1 cellular context compared by ENCODE assay signal in the genomic region with DNA sequence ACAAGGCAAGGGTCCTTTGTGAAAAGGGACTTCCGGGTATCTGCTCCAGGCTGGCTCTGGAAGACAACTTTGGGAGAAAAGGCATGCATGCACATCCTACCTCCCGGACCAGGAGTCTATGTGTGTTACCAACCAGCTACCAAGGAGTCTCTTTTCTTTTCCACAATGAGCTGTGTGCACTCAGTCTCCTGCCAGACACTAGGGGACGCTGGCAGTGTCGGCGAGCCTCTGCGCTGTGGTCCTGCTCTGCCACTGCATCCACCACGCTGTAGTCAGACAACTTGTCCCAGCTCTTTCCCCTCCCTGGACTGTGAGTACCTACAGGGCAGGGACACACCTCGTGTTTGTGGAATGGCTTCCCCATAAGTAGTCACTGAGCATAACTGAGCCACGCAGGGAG.
TF ChIP-seq lines count a peak whose summit lies in the region.

No MANE protein-coding gene starts in this region.

TF ChIP-seq in HepG2, 621 proteins besides CTCF, POLR2A, EP300 and RAD21 (continued from another document and continues in another):
- no peak for TF ChIP-seq TRIM22 (IDR thresholded peaks at IDR 0.05)
- TF ChIP-seq MTERF4 (CRISPR knock-in tag; IDR thresholded peaks at IDR 0.05) = 0 out of 2 replicates have a peak, but pooled peaks have one; percentile 36
- no peak for TF ChIP-seq MXI1 (IDR thresholded peaks at IDR 0.05; ENCODE audit: borderline replicate concordance, low read depth, low read length)
- TF ChIP-seq ZNF768 (CRISPR knock-in tag; IDR thresholded peaks at IDR 0.05) = peak; percentile 27; the same call in 1 of the 2 replicates
- TF ChIP-seq ARID4A (CRISPR knock-in tag; IDR thresholded peaks at IDR 0.05; ENCODE audit: borderline replicate concordance) = no peak; the same call in 1 of the 2 replicates
- TF ChIP-seq, protein P1, sequence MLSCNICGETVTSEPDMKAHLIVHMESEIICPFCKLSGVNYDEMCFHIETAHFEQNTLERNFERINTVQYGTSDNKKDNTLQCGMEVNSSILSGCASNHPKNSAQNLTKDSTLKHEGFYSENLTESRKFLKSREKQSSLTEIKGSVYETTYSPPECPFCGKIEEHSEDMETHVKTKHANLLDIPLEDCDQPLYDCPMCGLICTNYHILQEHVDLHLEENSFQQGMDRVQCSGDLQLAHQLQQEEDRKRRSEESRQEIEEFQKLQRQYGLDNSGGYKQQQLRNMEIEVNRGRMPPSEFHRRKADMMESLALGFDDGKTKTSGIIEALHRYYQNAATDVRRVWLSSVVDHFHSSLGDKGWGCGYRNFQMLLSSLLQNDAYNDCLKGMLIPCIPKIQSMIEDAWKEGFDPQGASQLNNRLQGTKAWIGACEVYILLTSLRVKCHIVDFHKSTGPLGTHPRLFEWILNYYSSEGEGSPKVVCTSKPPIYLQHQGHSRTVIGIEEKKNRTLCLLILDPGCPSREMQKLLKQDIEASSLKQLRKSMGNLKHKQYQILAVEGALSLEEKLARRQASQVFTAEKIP (CRISPR knock-in tag; IDR thresholded peaks at IDR 0.05; ENCODE audit: borderline replicate concordance) = no peak
- TF ChIP-seq BRCA1 (CRISPR knock-in tag; IDR thresholded peaks at IDR 0.05) = 0 out of 2 replicates have a peak, but pooled peaks have one; percentile 33
- no peak for TF ChIP-seq ZBTB38 (CRISPR knock-in tag; IDR thresholded peaks at IDR 0.05)
- TF ChIP-seq SP1 (IDR thresholded peaks at IDR 0.05) = no peak
- TF ChIP-seq SP1 (CRISPR knock-in tag; IDR thresholded peaks at IDR 0.05) = no peak
- TF ChIP-seq ZNF512B (CRISPR knock-in tag; IDR thresholded peaks at IDR 0.05; ENCODE audit: borderline replicate concordance) = no peak
- peak; percentile 53 for TF ChIP-seq GATAD2A (CRISPR knock-in tag; IDR thresholded peaks at IDR 0.05)
- no peak for TF ChIP-seq FOXM1 (CRISPR knock-in tag; IDR thresholded peaks at IDR 0.05)
- TF ChIP-seq SMC3 (IDR thresholded peaks at IDR 0.05; ENCODE audit: low read length) = peak; percentile 80
- TF ChIP-seq ZNF543 (CRISPR knock-in tag; IDR thresholded peaks at IDR 0.05) = no peak
- TF ChIP-seq, protein P2, sequence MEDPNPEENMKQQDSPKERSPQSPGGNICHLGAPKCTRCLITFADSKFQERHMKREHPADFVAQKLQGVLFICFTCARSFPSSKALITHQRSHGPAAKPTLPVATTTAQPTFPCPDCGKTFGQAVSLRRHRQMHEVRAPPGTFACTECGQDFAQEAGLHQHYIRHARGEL (CRISPR knock-in tag; IDR thresholded peaks at IDR 0.05) = no peak
- peak; percentile 42; the same call in 1 of the 2 replicates for TF ChIP-seq ZNF205 (CRISPR knock-in tag; IDR thresholded peaks at IDR 0.05)
- no peak for TF ChIP-seq PCBP2 (optimal IDR thresholded peaks at IDR 0.05; ENCODE audit: low read depth, low read length, poor library complexity, severe bottlenecking)
- 0 out of 2 replicates have a peak, but pooled peaks have one; percentile 11 for TF ChIP-seq BCL6 (CRISPR knock-in tag; IDR thresholded peaks at IDR 0.05)
- 0 out of 2 replicates have a peak, but pooled peaks have one; percentile 38 for TF ChIP-seq IRF2 (CRISPR knock-in tag; IDR thresholded peaks at IDR 0.05)
- peak; percentile 68 for TF ChIP-seq STAG1 (CRISPR knock-in tag; IDR thresholded peaks at IDR 0.05)
- TF ChIP-seq, protein P3, sequence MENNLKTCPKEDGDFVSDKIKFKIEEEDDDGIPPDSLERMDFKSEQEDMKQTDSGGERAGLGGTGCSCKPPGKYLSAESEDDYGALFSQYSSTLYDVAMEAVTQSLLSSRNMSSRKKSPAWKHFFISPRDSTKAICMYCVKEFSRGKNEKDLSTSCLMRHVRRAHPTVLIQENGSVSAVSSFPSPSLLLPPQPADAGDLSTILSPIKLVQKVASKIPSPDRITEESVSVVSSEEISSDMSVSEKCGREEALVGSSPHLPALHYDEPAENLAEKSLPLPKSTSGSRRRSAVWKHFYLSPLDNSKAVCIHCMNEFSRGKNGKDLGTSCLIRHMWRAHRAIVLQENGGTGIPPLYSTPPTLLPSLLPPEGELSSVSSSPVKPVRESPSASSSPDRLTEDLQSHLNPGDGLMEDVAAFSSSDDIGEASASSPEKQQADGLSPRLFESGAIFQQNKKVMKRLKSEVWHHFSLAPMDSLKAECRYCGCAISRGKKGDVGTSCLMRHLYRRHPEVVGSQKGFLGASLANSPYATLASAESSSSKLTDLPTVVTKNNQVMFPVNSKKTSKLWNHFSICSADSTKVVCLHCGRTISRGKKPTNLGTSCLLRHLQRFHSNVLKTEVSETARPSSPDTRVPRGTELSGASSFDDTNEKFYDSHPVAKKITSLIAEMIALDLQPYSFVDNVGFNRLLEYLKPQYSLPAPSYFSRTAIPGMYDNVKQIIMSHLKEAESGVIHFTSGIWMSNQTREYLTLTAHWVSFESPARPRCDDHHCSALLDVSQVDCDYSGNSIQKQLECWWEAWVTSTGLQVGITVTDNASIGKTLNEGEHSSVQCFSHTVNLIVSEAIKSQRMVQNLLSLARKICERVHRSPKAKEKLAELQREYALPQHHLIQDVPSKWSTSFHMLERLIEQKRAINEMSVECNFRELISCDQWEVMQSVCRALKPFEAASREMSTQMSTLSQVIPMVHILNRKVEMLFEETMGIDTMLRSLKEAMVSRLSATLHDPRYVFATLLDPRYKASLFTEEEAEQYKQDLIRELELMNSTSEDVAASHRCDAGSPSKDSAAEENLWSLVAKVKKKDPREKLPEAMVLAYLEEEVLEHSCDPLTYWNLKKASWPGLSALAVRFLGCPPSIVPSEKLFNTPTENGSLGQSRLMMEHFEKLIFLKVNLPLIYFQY (CRISPR knock-in tag; IDR thresholded peaks at IDR 0.05; ENCODE audit: borderline replicate concordance) = no peak
- peak; percentile 37; the same call in 1 of the 2 replicates for TF ChIP-seq ZNF331 (CRISPR knock-in tag; IDR thresholded peaks at IDR 0.05)
- TF ChIP-seq ZNF710 (CRISPR knock-in tag; IDR thresholded peaks at IDR 0.05; ENCODE audit: borderline replicate concordance) = no peak
- TF ChIP-seq, protein P4, sequence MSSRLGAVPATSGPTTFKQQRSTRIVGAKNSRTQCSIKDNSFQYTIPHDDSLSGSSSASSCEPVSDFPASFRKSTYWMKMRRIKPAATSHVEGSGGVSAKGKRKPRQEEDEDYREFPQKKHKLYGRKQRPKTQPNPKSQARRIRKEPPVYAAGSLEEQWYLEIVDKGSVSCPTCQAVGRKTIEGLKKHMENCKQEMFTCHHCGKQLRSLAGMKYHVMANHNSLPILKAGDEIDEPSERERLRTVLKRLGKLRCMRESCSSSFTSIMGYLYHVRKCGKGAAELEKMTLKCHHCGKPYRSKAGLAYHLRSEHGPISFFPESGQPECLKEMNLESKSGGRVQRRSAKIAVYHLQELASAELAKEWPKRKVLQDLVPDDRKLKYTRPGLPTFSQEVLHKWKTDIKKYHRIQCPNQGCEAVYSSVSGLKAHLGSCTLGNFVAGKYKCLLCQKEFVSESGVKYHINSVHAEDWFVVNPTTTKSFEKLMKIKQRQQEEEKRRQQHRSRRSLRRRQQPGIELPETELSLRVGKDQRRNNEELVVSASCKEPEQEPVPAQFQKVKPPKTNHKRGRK (CRISPR knock-in tag; IDR thresholded peaks at IDR 0.05) = no peak
- TF ChIP-seq REPIN1 (CRISPR knock-in tag; IDR thresholded peaks at IDR 0.05; ENCODE audit: borderline replicate concordance, low read depth) = no peak
- TF ChIP-seq ZKSCAN1 (IDR thresholded peaks at IDR 0.05; ENCODE audit: low read length) = no peak
- TF ChIP-seq MYC (CRISPR knock-in tag; IDR thresholded peaks at IDR 0.05; ENCODE audit: borderline replicate concordance) = peak; percentile 47; the same call in 1 of the 2 replicates
- no peak for TF ChIP-seq KLF13 (CRISPR knock-in tag; IDR thresholded peaks at IDR 0.05)
- no peak for TF ChIP-seq GMEB1 (CRISPR knock-in tag; IDR thresholded peaks at IDR 0.05; ENCODE audit: borderline replicate concordance)
- TF ChIP-seq SOX6 (IDR thresholded peaks at IDR 0.05) = no peak
- TF ChIP-seq SOX6 (CRISPR knock-in tag; IDR thresholded peaks at IDR 0.05) = 0 out of 2 replicates have a peak, but pooled peaks have one; percentile 17
- TF ChIP-seq HOXA9 (CRISPR knock-in tag; IDR thresholded peaks at IDR 0.05; ENCODE audit: borderline replicate concordance) = no peak
- TF ChIP-seq ZC3H13 (CRISPR knock-in tag; IDR thresholded peaks at IDR 0.05) = no peak
- no peak for TF ChIP-seq ZSCAN30 (CRISPR knock-in tag; IDR thresholded peaks at IDR 0.05)
- peak; percentile 55; the same call in 1 of the 2 replicates for TF ChIP-seq SAP130 (CRISPR knock-in tag; IDR thresholded peaks at IDR 0.05; ENCODE audit: low read depth)
